20 cellular contexts compared by ENCODE assay signal in the genomic region with DNA sequence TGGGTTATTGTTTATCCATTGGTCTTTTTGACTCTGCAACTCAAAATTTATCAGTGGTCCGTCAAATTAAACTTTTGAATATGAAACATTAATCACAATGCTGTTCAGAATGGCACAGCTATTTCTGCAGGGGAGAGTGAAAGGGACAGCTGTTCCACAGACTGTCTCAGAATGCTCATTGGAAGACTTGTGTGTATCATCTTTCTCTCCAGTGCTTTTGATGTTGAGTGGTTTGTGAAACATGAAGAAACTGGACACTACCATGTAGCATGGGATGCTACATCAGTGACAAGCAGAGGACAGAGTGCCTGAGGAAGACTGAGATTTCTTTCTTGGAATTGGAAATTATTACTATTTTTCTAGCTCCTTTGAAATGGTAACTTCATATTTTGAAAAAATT.
"Had no signal": no experiment of that assay in that cellular context is flagged by ENCODE, and none has a peak within 500 bp of the region (broad histone marks: within the 10 kb centered on the region; RNA-seq: fewer than 3 reads in every experiment).

No MANE protein-coding gene starts in this region.

- DNase-seq: cortex of kidney; dorsolateral prefrontal cortex; effector CD8-positive, alpha-beta T cell; immature natural killer cell; left ventricle myocardium inferior; lower lobe of right lung; naive B cell; nephron progenitor cell; stimulated activated CD4-positive, alpha-beta T cell treated with anti-CD3 and anti-CD28 coated beads, Interleukin-2, amount 100 ng/mL, for 48 hours; stimulated activated naive CD8-positive, alpha-beta T cell treated with anti-CD3 and anti-CD28 coated beads, Interleukin-15, Interleukin-2, amounts not matched to agents 100 U/mL and 50 U/mL, for 24 hours; tibial artery; upper lobe of right lung had no signal

- H3K4me3 ChIP-seq: dorsolateral prefrontal cortex, esophagus muscularis mucosa, gastroesophageal sphincter, left ventricle myocardium inferior, lower lobe of right lung, smooth muscle cell, tibial artery, upper lobe of right lung, vagina had no signal

- H3K27ac ChIP-seq: epithelial cell of prostate, esophagus muscularis mucosa, gastroesophageal sphincter, left ventricle myocardium inferior, lower lobe of right lung, tibial artery, upper lobe of right lung, vagina had no signal

- H3K4me1 ChIP-seq: lower lobe of right lung, vagina had no signal

- H3K9me3 Mint-ChIP-seq: immature natural killer cell, memory B cell had no signal

- H3K27me3 ChIP-seq: dorsolateral prefrontal cortex, esophagus muscularis mucosa, gastroesophageal sphincter, tibial artery, upper lobe of right lung, vagina had no signal

- H3K4me2 ChIP-seq: smooth muscle cell had no signal

- H3K9me3 ChIP-seq: esophagus muscularis mucosa, gastroesophageal sphincter, left ventricle myocardium inferior, lower lobe of right lung, tibial artery, upper lobe of right lung, vagina had no signal

- H3K36me3 Mint-ChIP-seq: immature natural killer cell, memory B cell, mesothelial cell of epicardium, naive B cell had no signal

- H3K27ac Mint-ChIP-seq: immature natural killer cell, memory B cell, mesothelial cell of epicardium, naive B cell, nephron progenitor cell had no signal

- H3K36me3 ChIP-seq: esophagus muscularis mucosa, gastroesophageal sphincter, left ventricle myocardium inferior, lower lobe of right lung, tibial artery, upper lobe of right lung, vagina had no signal

- H3K4me3 Mint-ChIP-seq: immature natural killer cell, memory B cell, mesothelial cell of epicardium, naive B cell, nephron progenitor cell had no signal

- ATAC-seq: gastroesophageal sphincter; lower lobe of right lung; sciatic nerve; stimulated activated naive CD8-positive, alpha-beta T cell treated with anti-CD3 and anti-CD28 coated beads, Interleukin-15, Interleukin-2, amounts not matched to agents 100 U/mL and 50 U/mL, for 24 hours had no signal

- H3K4me1 Mint-ChIP-seq: immature natural killer cell, memory B cell, naive B cell, nephron progenitor cell had no signal
